22 cellular contexts compared by ENCODE assay signal in the genomic region with DNA sequence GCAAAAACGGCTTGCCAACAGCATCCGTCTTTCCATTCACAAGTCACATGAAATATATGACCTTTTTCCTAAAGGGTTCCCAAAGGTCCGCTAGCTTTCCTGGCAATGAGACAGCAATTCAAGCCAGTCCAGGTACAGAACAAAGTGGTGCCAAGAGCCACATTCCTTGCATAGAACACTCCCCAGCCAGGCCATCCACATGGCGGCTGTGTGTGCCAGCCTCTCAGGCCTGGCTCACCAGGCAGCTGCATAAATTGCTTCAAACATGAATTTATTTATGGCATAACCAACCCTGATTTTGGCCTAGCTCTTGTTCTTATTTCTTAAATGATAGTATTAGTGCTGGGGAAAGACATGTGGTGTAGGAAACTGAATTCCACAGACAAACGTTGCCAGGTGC.
DNase-seq lines count a peak whose midpoint lies in the region; ATAC-seq, FAIRE-seq and TF ChIP-seq lines count a peak whose summit lies in the region.
"Had no signal": no experiment of that assay in that cellular context is flagged by ENCODE, and none has a peak within 500 bp of the region (broad histone marks: within the 10 kb centered on the region; RNA-seq: fewer than 3 reads in every experiment).

No MANE protein-coding gene starts in this region.

- H3K27me3 ChIP-seq in heart right ventricle, result peaks cover 0 to 6% (median 0%) of the 10 kb centered on the region in 7 donors
- H3K27me3 ChIP-seq in pancreas, result no peaks in the 10 kb centered on the region
- no peaks in the 10 kb centered on the region for H3K27me3 ChIP-seq in endodermal cell (ENCODE audit: control insufficient read depth, insufficient read depth, low read length, poor library complexity, severe bottlenecking)
- H3K27me3 ChIP-seq: uterus had no signal

- H3K36me3 ChIP-seq in heart right ventricle (no peaks in the 10 kb centered on the region), pancreas (no peaks in the 10 kb centered on the region), endodermal cell (ENCODE audit: control insufficient read depth, insufficient read depth, low read length) (no peaks in the 10 kb centered on the region)
- H3K36me3 ChIP-seq: uterus had no signal

- no peak overlapping the region for H3K4me3 Mint-ChIP-seq in endodermal cell
- H3K4me3 Mint-ChIP-seq: activated CD4-positive, alpha-beta T cell treated with anti-CD3 and anti-CD28 coated beads, Interleukin-2, amount 10 ng/mL, durations not matched to agents 7 days and 5 days; memory B cell had no signal

- no peaks in the 10 kb centered on the region for H3K36me3 Mint-ChIP-seq in endodermal cell (ENCODE audit: low read depth)
- H3K36me3 Mint-ChIP-seq: memory B cell had no signal

- H3K9ac ChIP-seq in endodermal cell (ENCODE audit: extremely low read depth, low read length, poor library complexity, severe bottlenecking), result no peak overlapping the region

- ATAC-seq in heart right ventricle (peak; percentile 72 to 91 (median 80)), pancreas (peak; percentile 62 to 86 (median 76)), HG03095 (IDR thresholded peaks at IDR 0.05; ENCODE audit: unreplicated experiment) (no peak), GM18858 (IDR thresholded peaks at IDR 0.05; ENCODE audit: unreplicated experiment) (no peak)

- no peaks in the 10 kb centered on the region for H3K27me3 Mint-ChIP-seq in endodermal cell (ENCODE audit: insufficient read depth)

- peaks cover 4% of the 10 kb centered on the region for H3K9me3 Mint-ChIP-seq in endodermal cell
- H3K9me3 Mint-ChIP-seq: activated CD4-positive, alpha-beta T cell treated with anti-CD3 and anti-CD28 coated beads, Interleukin-2, amount 10 ng/mL, durations not matched to agents 7 days and 5 days; memory B cell had no signal

- 46 to 60% methylated on average over 5 of the region's 5 CpGs for WGBS in heart right ventricle, 2 donors
- 49 to 53% methylated on average over 5 of the region's 5 CpGs for WGBS in pancreas, 2 donors
- 89 to 94% methylated on average over 5 of the region's 5 CpGs for WGBS in endodermal cell (ENCODE audit: insufficient coverage in 1 of 2, insufficient read length in 1 of 2), 2 experiments

- H3K4me3 ChIP-seq in heart right ventricle, result no peak overlapping the region
- no peak overlapping the region for H3K4me3 ChIP-seq in pancreas
- no peak overlapping the region for H3K4me3 ChIP-seq in endodermal cell (ENCODE audit: low read length)
- H3K4me3 ChIP-seq: uterus had no signal

- H3K27ac ChIP-seq in heart right ventricle (peak overlapping the region in 9 of 10 donors; percentile 2 to 73 (median 45)), pancreas (no peak overlapping the region), endodermal cell (ENCODE audit: low read depth, low read length) (no peak overlapping the region)
- H3K27ac ChIP-seq: HL-60 had no signal

- no peaks in the 10 kb centered on the region for H3K9me3 ChIP-seq in heart right ventricle
- H3K9me3 ChIP-seq in pancreas, result no peaks in the 10 kb centered on the region
- no peaks in the 10 kb centered on the region for H3K9me3 ChIP-seq in endodermal cell (ENCODE audit: control insufficient read depth, low read length)
- H3K9me3 ChIP-seq: uterus had no signal

- H3K27ac Mint-ChIP-seq in endodermal cell, result no peak overlapping the region
- H3K27ac Mint-ChIP-seq: activated CD4-positive, alpha-beta T cell treated with anti-CD3 and anti-CD28 coated beads, Interleukin-2, amount 10 ng/mL, durations not matched to agents 7 days and 5 days; memory B cell had no signal

- DNase-seq in G401 (ENCODE audit: low spot score) (peak; percentile 77), NCI-H226 (peak; percentile 38), heart right ventricle (peak; percentile 20 to 42), pancreas (peak in 4 of 6 donors; percentile 24 to 42 (median 30)), endodermal cell (no peak), NOMO-1 (lab: John Stamatoyannopoulos, UW; ENCODE audit: unreplicated experiment in 2 of 2) (no peak)
- DNase-seq: activated CD4-positive, alpha-beta T cell treated with anti-CD3 and anti-CD28 coated beads, Interleukin-2, amount 10 ng/mL, durations not matched to agents 7 days and 5 days; activated CD8-positive, alpha-beta memory T cell treated with anti-CD3 and anti-CD28 coated beads, Interleukin-2, amount 50 U/mL, for 48 hours; activated gamma-delta T cell treated with Interleukin-2 at 50 U/mL for 16 hours; central memory CD4-positive, alpha-beta T cell; effector CD4-positive, alpha-beta T cell; KBM-7; NCI-H1092 treated with DMSO at 0.1 percent for 48 hours; NCI-H2171; NCI-H82; SW 1271 had no signal

- in situ Hi-C loops in G401 (cut with HindIII; ENCODE audit: low sequenced_read_pairs), result no loop called here

- no peaks in the 10 kb centered on the region for H3K4me1 Mint-ChIP-seq in endodermal cell
- H3K4me1 Mint-ChIP-seq: activated CD4-positive, alpha-beta T cell treated with anti-CD3 and anti-CD28 coated beads, Interleukin-2, amount 10 ng/mL, durations not matched to agents 7 days and 5 days had no signal

- no peak for TF ChIP-seq CTCF in heart right ventricle (IDR thresholded peaks at IDR 0.05)
- no peak for TF ChIP-seq CTCF in pancreas (IDR thresholded peaks at IDR 0.05)
- TF ChIP-seq CTCF in endodermal cell (conservative IDR thresholded peaks at IDR 0.05), result no peak

- peaks cover 0 to 29% (median 3%) of the 10 kb centered on the region in 9 donors for H3K4me1 ChIP-seq in heart right ventricle
- no peaks in the 10 kb centered on the region for H3K4me1 ChIP-seq in pancreas
- no peaks in the 10 kb centered on the region for H3K4me1 ChIP-seq in endodermal cell (ENCODE audit: control insufficient read depth, insufficient read depth, low read length)
- H3K4me1 ChIP-seq: uterus had no signal

- intact Hi-C loops in heart right ventricle (cut with DNase I) (no loop called here), pancreas (cut with DNase I) (no loop called here)

- FAIRE-seq in pancreas (lab: Jason Lieb, UNC), result no peak
- FAIRE-seq: RCC 7860 had no signal

Comparison
In these comparisons a context has a peak if more than half of its experiments do, and no peak if none do; other contexts are left out.
1. DNase-seq: peak in G401 (single experiment), NCI-H226 (single experiment), heart right ventricle (2 of 2) and pancreas (4 of 6); none in endodermal cell (single experiment) and NOMO-1 (0 of 2).
2. ATAC-seq: peak in heart right ventricle (8 of 8) and pancreas (4 of 4); none in HG03095 (single experiment) and GM18858 (single experiment).
3. H3K27ac ChIP-seq: peak in heart right ventricle (9 of 10); none in pancreas (0 of 4) and endodermal cell (single experiment).